ENCODE assay signal across 8 cellular contexts in genomic region chr11:57638005-57638760, GRCh38. TPM values are rescaled to one million over a fixed set of nuclear protein-coding genes. Genes with fewer than 3 reads are reported as not detected.
DNase-seq lines count a peak whose midpoint lies in the region; ATAC-seq and TF ChIP-seq lines count a peak whose summit lies in the region.

No MANE protein-coding gene starts in this region.

- H3K36me3 ChIP-seq in BE2C (no peaks in the 10 kb centered on the region), trophoblast cell (ENCODE audit: control insufficient read depth in 1 of 2, insufficient read depth in 2 of 2, low read length in 2 of 2) (peaks cover 8 to 9% of the 10 kb centered on the region in 2 experiments)

- H3K4ac ChIP-seq in trophoblast cell (ENCODE audit: low read depth, low read length) = peak overlapping the region; percentile 95

- H3K4me2 ChIP-seq in trophoblast cell (ENCODE audit: low read length) = peak overlapping the region; percentile 92

- peak overlapping the region; percentile 100 for H2BK5ac ChIP-seq in trophoblast cell (ENCODE audit: low read depth, low read length, poor library complexity)

- no peaks in the 10 kb centered on the region for H3K27me3 ChIP-seq in BE2C
- no peaks in the 10 kb centered on the region for H3K27me3 ChIP-seq in trophoblast cell (ENCODE audit: insufficient read depth, low read length)

- H4K8ac ChIP-seq in trophoblast cell (ENCODE audit: low read depth, low read length) = peak overlapping the region; percentile 99

- H3K4me3 ChIP-seq in BE2C (ENCODE audit: low read depth, low read length) (peak overlapping the region; percentile 77), astrocyte of the spinal cord (ENCODE audit: low read depth, low read length) (peak overlapping the region; percentile 87), trophoblast cell (ENCODE audit: low read depth, low read length) (peak overlapping the region; percentile 98)

- ATAC-seq in GM19395 (IDR thresholded peaks at IDR 0.05; ENCODE audit: unreplicated experiment) (peak; percentile 55), GM21619 (IDR thresholded peaks at IDR 0.05; ENCODE audit: unreplicated experiment) (no peak)

- in situ Hi-C loops in astrocyte of the spinal cord (cut with HindIII; ENCODE audit: low sequenced_read_pairs) = no loop called here

- H3K23ac ChIP-seq in trophoblast cell (ENCODE audit: low read length) = no peak overlapping the region

- H2BK120ac ChIP-seq in trophoblast cell (ENCODE audit: insufficient read depth, low read length, poor library complexity) = peak overlapping the region; percentile 99

- no CpG with 5 or more reads among the region's 46 CpGs for WGBS in trophoblast cell (ENCODE audit: extremely low coverage, insufficient coverage, insufficient read length)

- peak overlapping the region; percentile 96 for H3K27ac ChIP-seq in trophoblast cell (ENCODE audit: low read depth, low read length)

- H3K9me3 ChIP-seq in BE2C = no peaks in the 10 kb centered on the region
- no peaks in the 10 kb centered on the region for H3K9me3 ChIP-seq in trophoblast cell (ENCODE audit: insufficient read depth, low read depth, low read length)

- peak overlapping the region; percentile 87 for H2AK5ac ChIP-seq in trophoblast cell (ENCODE audit: low read length)

- H2AFZ ChIP-seq in trophoblast cell (ENCODE audit: insufficient read depth, low read length, poor library complexity) = peak overlapping the region; percentile 80

- peak overlapping the region; percentile 100 for H4K91ac ChIP-seq in trophoblast cell (ENCODE audit: low read depth, low read length)

- TF ChIP-seq CTCF in BE2C (IDR thresholded peaks at IDR 0.05; ENCODE audit: low read depth, low read length) (no peak), astrocyte of the spinal cord (IDR thresholded peaks at IDR 0.05; ENCODE audit: low read depth, low read length) (no peak)

- H3K79me2 ChIP-seq in trophoblast cell (ENCODE audit: control insufficient read depth, insufficient read depth, low read length, poor library complexity) = peaks cover 22% of the 10 kb centered on the region

- H3K79me1 ChIP-seq in trophoblast cell (ENCODE audit: low read length) = peaks cover 29% of the 10 kb centered on the region

- peak overlapping the region; percentile 99 for H4K12ac ChIP-seq in trophoblast cell (ENCODE audit: low read depth, low read length)

- H3K14ac ChIP-seq in trophoblast cell (ENCODE audit: low read length) = peak overlapping the region; percentile 98

- no peaks in the 10 kb centered on the region for H3K4me1 ChIP-seq in BE2C
- H3K4me1 ChIP-seq in trophoblast cell (ENCODE audit: control insufficient read depth in 1 of 2, insufficient read depth in 2 of 2, low read length in 2 of 2) = peaks cover 23 to 25% of the 10 kb centered on the region in 2 experiments

- peak overlapping the region; percentile 99 for H3K9ac ChIP-seq in trophoblast cell (ENCODE audit: low read length)

- DNase-seq in BE2C = peak; percentile 63
- DNase-seq in NCI-H446 treated with DMSO at 0.1 percent for 48 hours (lab: John Stamatoyannopoulos, UW) = peak; percentile 29
- peak; percentile 84 for DNase-seq in astrocyte of the spinal cord (ENCODE audit: low read depth, low spot score)
- DNase-seq in hepatic stellate cell (ENCODE audit: low spot score) = peak; percentile 99
- DNase-seq in trophoblast cell = peak in 1 of 2 donors; percentile 63
- DNase-seq in cortex of kidney (lab: John Stamatoyannopoulos, UW) = no peak

- H2BK12ac ChIP-seq in trophoblast cell (ENCODE audit: low read length) = peak overlapping the region; percentile 83

- H3K18ac ChIP-seq in trophoblast cell (ENCODE audit: low read length) = peak overlapping the region; percentile 95

RNA-seq across cellular contexts. Expression of gene YPEL4, which starts 11.5 kb away (rescaled TPM):
- polyA plus RNA-seq in BE2C (2012; ENCODE audit: insufficient read depth, insufficient read length, low read depth) = not detected
- polyA plus RNA-seq in trophoblast cell (2013) = 1.2 TPM in 2 replicates

RNA-seq across cellular contexts. Expression of gene CLP1, which starts 19.4 kb away (rescaled TPM):
- polyA plus RNA-seq in BE2C (2012; ENCODE audit: insufficient read depth, insufficient read length, low read depth) = 27.5 TPM
- 23.0 and 24.2 TPM in 2 replicates for polyA plus RNA-seq in trophoblast cell (2013)

RNA-seq across cellular contexts. Expression of gene ZDHHC5, which starts 29.7 kb away (rescaled TPM):
- 42.9 TPM for polyA plus RNA-seq in BE2C (2012; ENCODE audit: insufficient read depth, insufficient read length, low read depth)
- polyA plus RNA-seq in trophoblast cell (2013) = 77.3 and 80.9 TPM in 2 replicates

RNA-seq across cellular contexts. Expression of gene SERPING1, which starts 40.7 kb away (rescaled TPM):
- not detected for polyA plus RNA-seq in BE2C (2012; ENCODE audit: insufficient read depth, insufficient read length, low read depth)
- 42.0 and 48.8 TPM in 2 replicates for polyA plus RNA-seq in trophoblast cell (2013)
